ENCODE assay signal across 8 cellular contexts in the genomic region with DNA sequence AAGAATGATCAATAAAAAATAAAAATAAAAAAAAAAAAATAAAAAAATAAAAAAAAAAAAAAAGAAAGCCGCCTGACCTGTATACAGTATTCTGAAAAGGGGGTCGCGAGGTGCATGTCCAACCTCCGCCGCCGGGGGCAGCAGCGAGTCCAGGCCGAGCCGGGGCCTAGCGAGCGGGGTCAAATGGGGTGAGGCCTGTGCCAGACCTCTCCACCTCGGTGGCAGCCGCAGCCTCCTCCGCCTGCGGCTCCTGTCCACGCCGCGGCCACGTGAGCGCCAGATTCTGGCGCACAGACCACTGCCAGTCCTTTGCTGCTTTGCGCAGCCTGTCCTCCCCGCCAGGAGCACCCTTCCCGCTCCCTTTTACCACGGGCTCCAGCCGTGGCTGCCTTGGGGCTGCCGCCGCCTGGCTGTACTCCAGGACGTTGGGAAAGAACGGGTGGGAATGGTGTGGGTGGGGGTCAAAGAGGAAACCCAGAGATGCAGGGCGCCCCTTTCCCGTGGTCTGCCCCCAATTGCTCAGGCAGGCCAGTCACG. TPM values are rescaled to one million over a fixed set of nuclear protein-coding genes. Genes with fewer than 3 reads are reported as not detected.
DNase-seq lines count a peak whose midpoint lies in the region; ATAC-seq and TF ChIP-seq lines count a peak whose summit lies in the region.

No MANE protein-coding gene starts in this region.

- H3K27me3 ChIP-seq in DND-41 (ENCODE audit: insufficient read depth, low read length, poor library complexity): no peaks in the 10 kb centered on the region
- H3K27me3 ChIP-seq in PC-3 (ENCODE audit: low read length): no peaks in the 10 kb centered on the region
- no peaks in the 10 kb centered on the region for H3K27me3 ChIP-seq in neutrophil
- H3K27me3 ChIP-seq in stomach smooth muscle (ENCODE audit: control insufficient read depth in 1 of 2, insufficient read depth in 2 of 2, low read length in 2 of 2): no peaks in the 10 kb centered on the region

- intact Hi-C loops in PC-3 (cut with micrococcal nuclease): no loop called here

- ATAC-seq in DND-41 (ENCODE audit: insufficient read depth, low read depth) (no peak), HG02588 (IDR thresholded peaks at IDR 0.05; ENCODE audit: unreplicated experiment) (peak; percentile 35), PC-3 (peak; percentile 38; the same call in 1 of the 2 replicates)

- peak overlapping the region; percentile 80 for H3K27ac Mint-ChIP-seq in activated T-cell treated with anti-CD3 and anti-CD28 coated beads, Interleukin-2, amount 50 U/mL, for 24 hours

- H3K9me3 Mint-ChIP-seq in activated T-cell treated with anti-CD3 and anti-CD28 coated beads, Interleukin-2, amount 50 U/mL, for 24 hours: no peaks in the 10 kb centered on the region

- H3F3A ChIP-seq in PC-3 (ENCODE audit: low read length, unreplicated experiment): no peaks in the 10 kb centered on the region

- H3K27ac ChIP-seq in DND-41 (ENCODE audit: low read length) (no peak overlapping the region), PC-3 (ENCODE audit: low read length) (no peak overlapping the region), neutrophil (peak overlapping the region; percentile 73), stomach smooth muscle (ENCODE audit: low read length) (no peak overlapping the region)

- TF ChIP-seq CTCF in DND-41 (IDR thresholded peaks at IDR 0.05; ENCODE audit: borderline replicate concordance, extremely low read depth, low read length, poor library complexity, severe bottlenecking) (peak; percentile 65), PC-3 (conservative IDR thresholded peaks at IDR 0.05; ENCODE audit: low read depth, low read length) (peak; percentile 53; the same call in 1 of the 2 replicates), fibroblast of mammary gland (conservative IDR thresholded peaks at IDR 0.05; ENCODE audit: control insufficient read depth, insufficient read depth, low read depth, low read length) (peak; percentile 66), neutrophil (IDR thresholded peaks at IDR 0.05) (peak; percentile 85)

- H3K4me3 ChIP-seq in DND-41 (ENCODE audit: low read depth in 1 of 2, low read length in 2 of 2) (no peak overlapping the region), PC-3 (ENCODE audit: low read length) (no peak overlapping the region), fibroblast of mammary gland (ENCODE audit: control insufficient read depth, low read depth, low read length) (no peak overlapping the region), neutrophil (ENCODE audit: low read depth in 1 of 2, low read length in 1 of 2) (peak overlapping the region; percentile 37 to 58), stomach smooth muscle (ENCODE audit: low read length in 2 of 2) (peak overlapping the region; percentile 31 to 66)

- H3K4me2 ChIP-seq in DND-41 (ENCODE audit: insufficient read depth, low read length): no peak overlapping the region
- H3K4me2 ChIP-seq in PC-3 (ENCODE audit: low read length): no peak overlapping the region

- H3K27me3 Mint-ChIP-seq in activated T-cell treated with anti-CD3 and anti-CD28 coated beads, Interleukin-2, amount 50 U/mL, for 24 hours: no peaks in the 10 kb centered on the region

- peaks cover 16% of the 10 kb centered on the region for H3K36me3 ChIP-seq in DND-41 (ENCODE audit: insufficient read depth, low read length)
- 0 out of 2 replicates have a peak, but pooled peaks cover 2% of the 10 kb centered on the region for H3K36me3 ChIP-seq in PC-3 (ENCODE audit: low read depth, low read length)
- peaks cover 18% of the 10 kb centered on the region for H3K36me3 ChIP-seq in neutrophil
- H3K36me3 ChIP-seq in stomach smooth muscle (ENCODE audit: control insufficient read depth in 2 of 2, insufficient read depth in 2 of 2, low read length in 2 of 2): peaks cover 8 to 12% of the 10 kb centered on the region in 2 donors

- DNase-seq in DND-41 (peak; percentile 52), PC-3 (peak; percentile 42), fibroblast of mammary gland (ENCODE audit: low read depth) (peak; percentile 78), KG1 (lab: John Stamatoyannopoulos, UW) (no peak)
- DNase-seq in activated T-cell treated with anti-CD3 and anti-CD28 coated beads, Interleukin-2, amount 50 U/mL, for 24 hours: peak; percentile 91

- POLR2A ChIA-PET in PC-3 (lab: Charles Lee; ENCODE audit: unreplicated experiment): no interaction called here

- no peak overlapping the region for H3K9ac ChIP-seq in DND-41 (ENCODE audit: low read depth, low read length)
- H3K9ac ChIP-seq in PC-3 (ENCODE audit: low read length): no peak overlapping the region
- no peak overlapping the region for H3K9ac ChIP-seq in stomach smooth muscle (ENCODE audit: low read length in 2 of 2)

- H4K20me1 ChIP-seq in DND-41 (ENCODE audit: insufficient read depth, low read length) (no peaks in the 10 kb centered on the region), PC-3 (ENCODE audit: low read length) (no peaks in the 10 kb centered on the region)

- BruUV-seq in PC-3 (replicated peaks; lab: Mats Ljungman, UMichigan): no TSS peak

- CTCF ChIA-PET in PC-3 (lab: Charles Lee): no interaction called here

- peaks cover 33% of the 10 kb centered on the region for H3K4me1 Mint-ChIP-seq in activated T-cell treated with anti-CD3 and anti-CD28 coated beads, Interleukin-2, amount 50 U/mL, for 24 hours (ENCODE audit: low read depth)

- peaks cover 14% of the 10 kb centered on the region for H3K36me3 Mint-ChIP-seq in activated T-cell treated with anti-CD3 and anti-CD28 coated beads, Interleukin-2, amount 50 U/mL, for 24 hours (ENCODE audit: low read depth)

- H3K9me2 ChIP-seq in PC-3 (replicated peaks; ENCODE audit: low read length): no peaks in the 10 kb centered on the region

- H3K4me1 ChIP-seq in DND-41 (ENCODE audit: insufficient read depth, low read length) (peaks cover 25% of the 10 kb centered on the region), PC-3 (ENCODE audit: insufficient read depth, low read length) (peaks cover 17% of the 10 kb centered on the region), neutrophil (ENCODE audit: control insufficient read depth in 1 of 2, insufficient read depth in 1 of 2, low read depth in 1 of 2, low read length in 1 of 2) (peaks cover 15 to 25% of the 10 kb centered on the region in 2 experiments), stomach smooth muscle (ENCODE audit: control insufficient read depth, insufficient read depth, low read length) (peaks cover 22% of the 10 kb centered on the region)

- H3K79me2 ChIP-seq in DND-41 (ENCODE audit: insufficient read depth, low read length) (peaks cover 19% of the 10 kb centered on the region), PC-3 (ENCODE audit: low read length) (peaks cover 15% of the 10 kb centered on the region)

- H3K9me3 ChIP-seq in DND-41 (ENCODE audit: insufficient read depth, low read length, severe bottlenecking) (no peaks in the 10 kb centered on the region), PC-3 (ENCODE audit: low read length) (no peaks in the 10 kb centered on the region), neutrophil (no peaks in the 10 kb centered on the region), stomach smooth muscle (ENCODE audit: control insufficient read depth in 2 of 2, low read length in 2 of 2) (no peaks in the 10 kb centered on the region)

- H2AFZ ChIP-seq in DND-41 (ENCODE audit: low read depth, low read length) (no peak overlapping the region), PC-3 (ENCODE audit: low read length) (peak overlapping the region; percentile 57; the same call in 1 of the 2 replicates)

- H3K4me3 Mint-ChIP-seq in activated T-cell treated with anti-CD3 and anti-CD28 coated beads, Interleukin-2, amount 50 U/mL, for 24 hours: peak overlapping the region; percentile 47

RNA-seq across cellular contexts. Expression of a gene that starts 2.4 kb away (rescaled TPM):
- 47.7 and 69.1 TPM in 2 replicates for total RNA-seq in PC-3 (2014; rRNA removed)

RNA-seq across cellular contexts. Expression of a gene that starts 11.1 kb away (rescaled TPM):
- total RNA-seq in PC-3 (2014; rRNA removed): 105 and 127 TPM in 2 replicates

RNA-seq across cellular contexts. Expression of a gene that starts 11.7 kb away (rescaled TPM):
- 25.3 and 35.1 TPM in 2 replicates for total RNA-seq in PC-3 (2014; rRNA removed)

RNA-seq across cellular contexts. Expression of a gene that starts 17.0 kb away (rescaled TPM):
- total RNA-seq in PC-3 (2014; rRNA removed): 3.8 and 5.8 TPM in 2 replicates

RNA-seq across cellular contexts. Expression of a gene that starts 29.8 kb away (rescaled TPM):
- 18.0 and 23.4 TPM in 2 replicates for total RNA-seq in PC-3 (2014; rRNA removed)

Comparison
In these comparisons a context has a peak if more than half of its experiments do, and no peak if none do; other contexts are left out.
1. H3K4me3 ChIP-seq: peak in neutrophil (2 of 2) and stomach smooth muscle (2 of 2); none in DND-41 (0 of 2), PC-3 (single experiment) and fibroblast of mammary gland (single experiment).
2. Peak in every context shown above with its lines, with median percentiles within 50 percentile points of each other: CTCF ChIP-seq.